8 cellular contexts compared by ENCODE assay signal in the genomic region with DNA sequence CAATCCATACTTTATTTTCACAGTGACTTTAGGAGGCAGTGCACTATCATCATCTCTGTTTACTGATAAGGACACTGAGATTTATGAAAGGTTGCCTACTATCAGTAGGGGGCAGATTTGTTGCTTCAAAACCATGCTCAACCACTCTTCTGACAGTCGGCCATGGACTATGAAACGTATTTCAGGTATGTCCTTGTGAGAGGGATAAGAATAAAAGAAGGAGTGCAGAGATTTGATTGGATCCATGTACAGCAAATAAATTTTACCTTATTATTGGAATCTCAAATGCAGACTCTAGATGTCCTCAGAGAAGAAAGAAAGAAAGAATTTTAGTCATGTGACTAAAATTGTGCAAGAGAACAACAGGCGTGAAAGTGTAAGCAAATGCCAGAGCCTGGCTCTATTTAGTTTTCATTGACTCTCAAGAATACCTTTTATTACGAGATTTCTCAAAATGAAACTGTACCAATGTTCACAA.
DNase-seq lines count a peak whose midpoint lies in the region; ATAC-seq, FAIRE-seq and TF ChIP-seq lines count a peak whose summit lies in the region.

No MANE protein-coding gene starts in this region.

- no peaks in the 10 kb centered on the region for H3K36me3 ChIP-seq in vagina

- H3K4me3 ChIP-seq in A549 (no peak overlapping the region), vagina (no peak overlapping the region)

- POLR2A ChIA-PET in A549 (lab: Yijun Ruan, JAX), result no interaction called here

- no peak for FAIRE-seq in A549 (lab: Jason Lieb, UNC)

- CTCF ChIA-PET in A549 (lab: Yijun Ruan, JAX), result interaction anchor here (1.3 kb wide), 2 partner anchors 91 to 424 kb away, joined by 3 to 8 read pairs; no protein-coding TSS in a partner anchor

- H3K9me3 ChIP-seq in A549 (no peaks in the 10 kb centered on the region), vagina (no peaks in the 10 kb centered on the region)

- H3K4me1 ChIP-seq in A549, result 0 out of 3 replicates have a peak, but pooled peaks cover 3% of the 10 kb centered on the region
- no peaks in the 10 kb centered on the region for H3K4me1 ChIP-seq in vagina

- H3K27me3 ChIP-seq in vagina, result no peaks in the 10 kb centered on the region

- peak in 1 of 2 experiments; percentile 31 for DNase-seq in A549 (ENCODE audit: low read depth in 1 of 2, low spot score in 1 of 2)
- peak; percentile 34 to 39 for DNase-seq in dermis microvascular lymphatic vessel endothelial cell (ENCODE audit: low read depth in 2 of 2)
- DNase-seq in superior temporal gyrus (ENCODE audit: extremely low spot score), result peak; percentile 30
- no peak for DNase-seq in vagina (ENCODE audit: extremely low spot score in 2 of 2)
- no peak for DNase-seq in posterior cingulate gyrus

- 24% methylated on average over 4 of the region's 4 CpGs for WGBS in A549 (ENCODE audit: missing lambda C conversion rate)

- H3K4me2 ChIP-seq in A549, result no peak overlapping the region

- ATAC-seq in A549, result peak; percentile 43 to 70; a peak in 3 of 6 replicates
- peak; percentile 72 for ATAC-seq in GM18502 (IDR thresholded peaks at IDR 0.05; ENCODE audit: poor library complexity, unreplicated experiment)
- ATAC-seq in HG03175 (IDR thresholded peaks at IDR 0.05; ENCODE audit: unreplicated experiment), result no peak

- peak in 1 of 2 experiments; percentile 26; a peak in 2 of 5 replicates for TF ChIP-seq RAD21 in A549 (conservative IDR thresholded peaks at IDR 0.05 in 1 of 2, IDR thresholded peaks at IDR 0.05 in 1 of 2)
- TF ChIP-seq RAD21 in Ishikawa (IDR thresholded peaks at IDR 0.05; ENCODE audit: low read depth), result peak; percentile 19; the same call in 1 of the 2 replicates

- H3K27ac ChIP-seq in A549, result no peak overlapping the region
- H3K27ac ChIP-seq in vagina, result no peak overlapping the region

- TF ChIP-seq EP300 in A549 (IDR thresholded peaks at IDR 0.05) (no peak), Ishikawa (IDR thresholded peaks at IDR 0.05; ENCODE audit: borderline replicate concordance) (no peak)

- TF ChIP-seq CTCF in A549 (IDR thresholded peaks at IDR 0.05), result no peak
- TF ChIP-seq CTCF in vagina (IDR thresholded peaks at IDR 0.05), result peak in 1 of 3 experiments; percentile 14

- TF ChIP-seq POLR2A in A549 (IDR thresholded peaks at IDR 0.05; ENCODE audit: low read length) (no peak), vagina (IDR thresholded peaks at IDR 0.05) (no peak)

- intact Hi-C loops in vagina (cut with DNase I) (no loop called here), posterior cingulate gyrus (cut with DNase I) (no loop called here)

TF ChIP-seq in A549, 52 proteins besides CTCF, POLR2A, EP300 and RAD21:
- TF ChIP-seq ESRRA (IDR thresholded peaks at IDR 0.05; ENCODE audit: borderline replicate concordance, low read length), result no peak
- TF ChIP-seq CEBPB (IDR thresholded peaks at IDR 0.05), result peak in 1 of 2 experiments; percentile 18; a peak in 1 of 4 replicates
- no peak for TF ChIP-seq BHLHE40 (IDR thresholded peaks at IDR 0.05; ENCODE audit: low read depth, low read length)
- TF ChIP-seq CHD2 (IDR thresholded peaks at IDR 0.05; ENCODE audit: low read length, partially characterized antibody), result no peak
- no peak for TF ChIP-seq RARB (CRISPR knock-in tag; IDR thresholded peaks at IDR 0.05)
- TF ChIP-seq NPAS2 (CRISPR knock-in tag; IDR thresholded peaks at IDR 0.05; ENCODE audit: borderline replicate concordance), result no peak
- TF ChIP-seq, protein P1, sequence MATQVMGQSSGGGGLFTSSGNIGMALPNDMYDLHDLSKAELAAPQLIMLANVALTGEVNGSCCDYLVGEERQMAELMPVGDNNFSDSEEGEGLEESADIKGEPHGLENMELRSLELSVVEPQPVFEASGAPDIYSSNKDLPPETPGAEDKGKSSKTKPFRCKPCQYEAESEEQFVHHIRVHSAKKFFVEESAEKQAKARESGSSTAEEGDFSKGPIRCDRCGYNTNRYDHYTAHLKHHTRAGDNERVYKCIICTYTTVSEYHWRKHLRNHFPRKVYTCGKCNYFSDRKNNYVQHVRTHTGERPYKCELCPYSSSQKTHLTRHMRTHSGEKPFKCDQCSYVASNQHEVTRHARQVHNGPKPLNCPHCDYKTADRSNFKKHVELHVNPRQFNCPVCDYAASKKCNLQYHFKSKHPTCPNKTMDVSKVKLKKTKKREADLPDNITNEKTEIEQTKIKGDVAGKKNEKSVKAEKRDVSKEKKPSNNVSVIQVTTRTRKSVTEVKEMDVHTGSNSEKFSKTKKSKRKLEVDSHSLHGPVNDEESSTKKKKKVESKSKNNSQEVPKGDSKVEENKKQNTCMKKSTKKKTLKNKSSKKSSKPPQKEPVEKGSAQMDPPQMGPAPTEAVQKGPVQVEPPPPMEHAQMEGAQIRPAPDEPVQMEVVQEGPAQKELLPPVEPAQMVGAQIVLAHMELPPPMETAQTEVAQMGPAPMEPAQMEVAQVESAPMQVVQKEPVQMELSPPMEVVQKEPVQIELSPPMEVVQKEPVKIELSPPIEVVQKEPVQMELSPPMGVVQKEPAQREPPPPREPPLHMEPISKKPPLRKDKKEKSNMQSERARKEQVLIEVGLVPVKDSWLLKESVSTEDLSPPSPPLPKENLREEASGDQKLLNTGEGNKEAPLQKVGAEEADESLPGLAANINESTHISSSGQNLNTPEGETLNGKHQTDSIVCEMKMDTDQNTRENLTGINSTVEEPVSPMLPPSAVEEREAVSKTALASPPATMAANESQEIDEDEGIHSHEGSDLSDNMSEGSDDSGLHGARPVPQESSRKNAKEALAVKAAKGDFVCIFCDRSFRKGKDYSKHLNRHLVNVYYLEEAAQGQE (IDR thresholded peaks at IDR 0.05), result no peak

TF ChIP-seq in Ishikawa, 13 proteins besides CTCF, POLR2A, EP300 and RAD21:
- TF ChIP-seq ZBTB7A (IDR thresholded peaks at IDR 0.05; ENCODE audit: low read depth) (no peak), YY1 (IDR thresholded peaks at IDR 0.05; ENCODE audit: low read depth) (no peak), CEBPB (IDR thresholded peaks at IDR 0.05) (peak; percentile 58; the same call in 1 of the 2 replicates), TAF1 (IDR thresholded peaks at IDR 0.05; ENCODE audit: low read depth) (no peak), NFIC (IDR thresholded peaks at IDR 0.05) (no peak)
- TF ChIP-seq, protein P1 (IDR thresholded peaks at IDR 0.05; ENCODE audit: low read depth), result no peak
- TF ChIP-seq, protein P2, sequence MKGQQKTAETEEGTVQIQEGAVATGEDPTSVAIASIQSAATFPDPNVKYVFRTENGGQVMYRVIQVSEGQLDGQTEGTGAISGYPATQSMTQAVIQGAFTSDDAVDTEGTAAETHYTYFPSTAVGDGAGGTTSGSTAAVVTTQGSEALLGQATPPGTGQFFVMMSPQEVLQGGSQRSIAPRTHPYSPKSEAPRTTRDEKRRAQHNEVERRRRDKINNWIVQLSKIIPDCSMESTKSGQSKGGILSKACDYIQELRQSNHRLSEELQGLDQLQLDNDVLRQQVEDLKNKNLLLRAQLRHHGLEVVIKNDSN (IDR thresholded peaks at IDR 0.05), result peak; percentile 30; the same call in 1 of the 2 replicates

Comparison
In these comparisons a context has a peak if more than half of its experiments do, and no peak if none do; other contexts are left out.
1. DNase-seq: peak in dermis microvascular lymphatic vessel endothelial cell (2 of 2) and superior temporal gyrus (single experiment); none in vagina (0 of 2) and posterior cingulate gyrus (0 of 10).